In genomic region chr1:190296453-190296852, GRCh38 we compare ENCODE assay signal across 25 cellular contexts.
"Had no signal": no experiment of that assay in that cellular context is flagged by ENCODE, and none has a peak within 500 bp of the region (broad histone marks: within the 10 kb centered on the region; RNA-seq: fewer than 3 reads in every experiment).

No MANE protein-coding gene starts in this region.

- H3K4me1 ChIP-seq: neural progenitor cell, parathyroid adenoma, psoas muscle, stomach, thyroid gland, tibial nerve, upper lobe of left lung, vagina had no signal

- ATAC-seq: natural killer cell; psoas muscle; right cardiac atrium; sciatic nerve; stimulated activated effector memory CD8-positive, alpha-beta T cell treated with anti-CD3 and anti-CD28 coated beads, Interleukin-12 subunit alpha, Interleukin-12 subunit beta, amount 100 ng/mL, for 72 hours; stimulated activated naive B cell treated with anti-CD40 and anti-IgM and Interleukin-4, amounts not matched to agents 10 μg/mL and 1 μg/mL and 100 μg/mL, for 72 hours had no signal

- H3K79me2 ChIP-seq: parathyroid adenoma had no signal

- H3K4me2 ChIP-seq: neural progenitor cell had no signal

- H3K27me3 ChIP-seq: neural progenitor cell, ovary, stomach, thyroid gland, tibial nerve, upper lobe of left lung, vagina had no signal

- H3K4me3 ChIP-seq: neural progenitor cell, ovary, psoas muscle, stomach, thoracic aorta, thyroid gland, tibial nerve, upper lobe of left lung, vagina had no signal

- H2AFZ ChIP-seq: neural progenitor cell, parathyroid adenoma had no signal

- H3K36me3 ChIP-seq: neural progenitor cell, ovary, stomach, thoracic aorta, thyroid gland, tibial nerve, upper lobe of left lung, vagina had no signal

- DNase-seq: natural killer cell; occipital lobe; ovary; posterior cingulate gyrus; psoas muscle; right cardiac atrium; small intestine; stimulated activated CD4-positive, alpha-beta T cell treated with anti-CD3 and anti-CD28 coated beads, Interleukin-15, amount 100 ng/mL, for 24 hours; stimulated activated CD4-positive, alpha-beta T cell treated with anti-CD3 and anti-CD28 coated beads, Interleukin-2, amount 100 ng/mL, for 24 hours; stimulated activated CD4-positive, alpha-beta T cell treated with anti-CD3 and anti-CD28 coated beads, Interleukin-2, amount 100 ng/mL, for 48 hours; stimulated activated CD4-positive, alpha-beta T cell treated with anti-CD3 and anti-CD28 coated beads, Interleukin-4, amount 100 ng/mL, for 24 hours; stimulated activated naive B cell treated with anti-CD40 and anti-IgM and Interleukin-4, amounts not matched to agents 10 μg/mL and 1 μg/mL and 100 μg/mL, for 72 hours; stimulated activated naive CD4-positive, alpha-beta T cell treated with Interleukin-2 at 50 U/mL for 16 hours; stomach; thyroid gland; trophoblast cell; upper lobe of left lung had no signal

- FAIRE-seq: small intestine, urothelium cell line had no signal

- H3K9me3 ChIP-seq: ovary, psoas muscle, stomach, thoracic aorta, thyroid gland, upper lobe of left lung, vagina had no signal

- H3K27ac ChIP-seq: neural progenitor cell, ovary, parathyroid adenoma, psoas muscle, stomach, thoracic aorta, thyroid gland, tibial nerve, upper lobe of left lung, vagina had no signal

- H3K9ac ChIP-seq: neural progenitor cell, parathyroid adenoma had no signal
